Comparison of ENCODE assay signal across 9 cellular contexts in the genomic region with DNA sequence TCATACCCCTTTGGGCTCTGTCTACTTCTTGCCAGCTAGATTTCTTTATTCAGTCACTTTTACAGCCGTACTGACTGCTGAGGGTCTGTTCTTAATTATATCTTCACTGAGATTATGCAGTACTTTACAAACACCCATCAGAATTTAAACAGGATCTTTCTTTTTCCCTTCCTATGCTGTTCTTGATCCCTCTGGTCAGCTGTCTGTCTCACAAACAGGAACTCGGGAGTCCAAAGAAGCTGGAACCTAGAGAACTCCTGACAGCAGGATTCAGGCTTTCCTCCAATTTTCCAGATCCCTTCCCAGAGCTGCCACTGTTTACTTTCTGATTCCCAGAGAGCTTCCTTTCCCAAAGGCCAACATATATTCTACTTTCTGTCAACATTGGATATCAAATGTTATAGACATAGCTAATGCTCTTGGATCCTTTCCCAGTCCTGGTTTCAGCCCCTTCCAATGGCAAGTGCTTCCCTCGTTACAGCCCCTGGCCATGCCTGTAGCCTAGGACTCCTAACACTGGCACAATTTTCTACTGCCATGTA. TPM values are rescaled to one million over a fixed set of nuclear protein-coding genes. Genes with fewer than 3 reads are reported as not detected.
DNase-seq lines count a peak whose midpoint lies in the region; ATAC-seq and TF ChIP-seq lines count a peak whose summit lies in the region.
"Had no signal": no experiment of that assay in that cellular context is flagged by ENCODE, and none has a peak within 500 bp of the region (broad histone marks: within the 10 kb centered on the region; RNA-seq: fewer than 3 reads in every experiment).

No MANE protein-coding gene starts in this region.

- in situ Hi-C loops in astrocyte of the spinal cord (cut with HindIII; ENCODE audit: low sequenced_read_pairs), result no loop called here

- H3K36me3 ChIP-seq in right lobe of liver, result peaks cover 0 to 2% (median 0%) of the 10 kb centered on the region in 4 donors
- H3K36me3 ChIP-seq in upper lobe of right lung, result peaks cover 32% of the 10 kb centered on the region

- no peak for ATAC-seq in activated CD8-positive, alpha-beta memory T cell treated with anti-CD3 and anti-CD28 coated beads, Interleukin-2, amount 10 ng/mL, durations not matched to agents 7 days and 5 days
- ATAC-seq in right lobe of liver (peak; percentile 62 to 92 (median 80)), upper lobe of right lung (no peak)

- TF ChIP-seq POLR2A in right lobe of liver (IDR thresholded peaks at IDR 0.05), result no peak

- H3K27ac ChIP-seq in right lobe of liver (peak overlapping the region in 1 of 3 donors; percentile 15), upper lobe of right lung (peak overlapping the region; percentile 40)

- TF ChIP-seq CTCF in astrocyte of the spinal cord (IDR thresholded peaks at IDR 0.05; ENCODE audit: low read depth, low read length) (no peak), right lobe of liver (IDR thresholded peaks at IDR 0.05) (no peak), upper lobe of right lung (IDR thresholded peaks at IDR 0.05) (no peak), GM10266 (IDR thresholded peaks at IDR 0.05; ENCODE audit: control insufficient read depth, insufficient read depth, low read depth, missing control alignments) (no peak)

- H3K27me3 Mint-ChIP-seq in activated CD8-positive, alpha-beta memory T cell treated with anti-CD3 and anti-CD28 coated beads, Interleukin-2, amount 10 ng/mL, durations not matched to agents 7 days and 5 days, result no peaks in the 10 kb centered on the region

- H3K9me3 ChIP-seq in right lobe of liver (no peaks in the 10 kb centered on the region), upper lobe of right lung (no peaks in the 10 kb centered on the region)

- intact Hi-C loops in right lobe of liver (cut with DNase I) (loop anchor here in 1 of 2 donors (10.0 kb wide), 1 partner anchor 61 kb away; the partner anchor contains the start of gene ATP2B4), upper lobe of right lung (cut with DNase I) (no loop called here)

- H3K27me3 ChIP-seq in right lobe of liver, result no peaks in the 10 kb centered on the region
- H3K27me3 ChIP-seq in upper lobe of right lung, result no peaks in the 10 kb centered on the region

- no peak overlapping the region for H3K4me3 ChIP-seq in astrocyte of the spinal cord (ENCODE audit: low read depth, low read length)
- H3K4me3 ChIP-seq in right lobe of liver, result no peak overlapping the region
- no peak overlapping the region for H3K4me3 ChIP-seq in upper lobe of right lung
- H3K4me3 ChIP-seq: skin epidermis had no signal

- H3K4me1 Mint-ChIP-seq in activated CD8-positive, alpha-beta memory T cell treated with anti-CD3 and anti-CD28 coated beads, Interleukin-2, amount 10 ng/mL, durations not matched to agents 7 days and 5 days, result peaks cover 33% of the 10 kb centered on the region

- CTCF ChIA-PET in activated CD8-positive, alpha-beta memory T cell treated with anti-CD3 and anti-CD28 coated beads, Interleukin-2, amount 10 ng/mL, durations not matched to agents 7 days and 5 days (lab: Charles Lee), result interaction anchor here (1.1 to 3.5 kb wide), 4 partner anchors 12 to 198 kb away, joined by 4 to 19 read pairs (median 8); no protein-coding TSS in a partner anchor

- H3K36me3 Mint-ChIP-seq in activated CD8-positive, alpha-beta memory T cell treated with anti-CD3 and anti-CD28 coated beads, Interleukin-2, amount 10 ng/mL, durations not matched to agents 7 days and 5 days, result peaks cover 58% of the 10 kb centered on the region

- WGBS in right lobe of liver (ENCODE audit: insufficient coverage, low coverage, low lambda C conversion rate, missing lambda C conversion rate), result 43% methylated on average over 2 of the region's 3 CpGs

- no peaks in the 10 kb centered on the region for H3K4me1 ChIP-seq in right lobe of liver
- H3K4me1 ChIP-seq in upper lobe of right lung, result peaks cover 17% of the 10 kb centered on the region

- no peaks in the 10 kb centered on the region for H3K9me3 Mint-ChIP-seq in activated CD8-positive, alpha-beta memory T cell treated with anti-CD3 and anti-CD28 coated beads, Interleukin-2, amount 10 ng/mL, durations not matched to agents 7 days and 5 days (ENCODE audit: low read depth)

- H3K27ac Mint-ChIP-seq in activated CD8-positive, alpha-beta memory T cell treated with anti-CD3 and anti-CD28 coated beads, Interleukin-2, amount 10 ng/mL, durations not matched to agents 7 days and 5 days, result peak overlapping the region; percentile 44

- H3K4me3 Mint-ChIP-seq in activated CD8-positive, alpha-beta memory T cell treated with anti-CD3 and anti-CD28 coated beads, Interleukin-2, amount 10 ng/mL, durations not matched to agents 7 days and 5 days, result no peak overlapping the region

- no peak for DNase-seq in activated CD8-positive, alpha-beta memory T cell treated with anti-CD3 and anti-CD28 coated beads, Interleukin-2, amount 10 ng/mL, durations not matched to agents 7 days and 5 days
- DNase-seq in activated CD8-positive, alpha-beta memory T cell treated with anti-CD3 and anti-CD28 coated beads, Interleukin-2, amount 50 U/mL, for 4 hours, result no peak
- DNase-seq in astrocyte of the spinal cord (ENCODE audit: low read depth, low spot score) (peak; percentile 24), right lobe of liver (no peak), upper lobe of right lung (no peak), NCI-H187 (lab: John Stamatoyannopoulos, UW) (no peak), GM10266 (ENCODE audit: extremely low spot score) (no peak), activated T-cell treated with anti-CD3 and anti-CD28 coated beads for 4 hours (no peak)

RNA-seq across cellular contexts. Expression of gene ATP2B4, which starts 59.5 kb away (rescaled TPM):
- 100 to 1,000 TPM in 1 of 2 experiments, 10 to 100 TPM in 1; 96.1 to 130 TPM for total RNA-seq in activated CD8-positive, alpha-beta memory T cell treated with anti-CD3 and anti-CD28 coated beads, Interleukin-2, amount 10 ng/mL, durations not matched to agents 7 days and 5 days
- total RNA-seq in right lobe of liver (10 to 100 TPM in 4 of 6 experiments, 1 to 10 TPM in 2; 8.7 to 59.3 (median 23.3) TPM), upper lobe of right lung (93.8 TPM)

Comparison
In these comparisons a context has a peak if more than half of its experiments do, and no peak if none do; other contexts are left out.
1. ATAC-seq: peak in right lobe of liver (4 of 4); none in activated CD8-positive, alpha-beta memory T cell treated with anti-CD3 and anti-CD28 coated beads, Interleukin-2, amount 10 ng/mL, durations not matched to agents 7 days and 5 days (single experiment) and upper lobe of right lung (single experiment).